Comparison of ENCODE assay signal across 1 cellular context in genomic region chr4:1491630-1492457, GRCh38.
TF ChIP-seq lines count a peak whose summit lies in the region.

No MANE protein-coding gene starts in this region.

TF ChIP-seq in H1, 55 proteins besides CTCF, POLR2A, EP300 and RAD21 (continued from another document):
- no peak for TF ChIP-seq SUZ12 (IDR thresholded peaks at IDR 0.05; ENCODE audit: low read length)
